ENCODE assay signal across 8 cellular contexts in genomic region chr6:141562181-141562800, GRCh38.
A peak's percentile ranks its signal among the peaks of the same experiment; 100 is the strongest.
DNase-seq lines count a peak whose midpoint lies in the region; ATAC-seq and TF ChIP-seq lines count a peak whose summit lies in the region.

No MANE protein-coding gene starts in this region.

- peak; percentile 26 for ATAC-seq in GM21786 (IDR thresholded peaks at IDR 0.05; ENCODE audit: unreplicated experiment)

- POLR2A ChIA-PET in RWPE1 (lab: Yijun Ruan, JAX; ENCODE audit: low non-redundant PET) = no interaction called here

- peak overlapping the region; percentile 70 to 71 for H3K27ac ChIP-seq in right atrium auricular region
- H3K27ac ChIP-seq in RWPE1 = no peak overlapping the region

- H3K4me1 ChIP-seq in right atrium auricular region = peaks cover 0 to 13% of the 10 kb centered on the region in 2 donors

- no peaks in the 10 kb centered on the region for H3K36me3 ChIP-seq in right atrium auricular region

- H3K9me3 ChIP-seq in right atrium auricular region = no peaks in the 10 kb centered on the region

- CTCF ChIA-PET in RWPE1 (lab: Yijun Ruan, JAX) = interaction anchor here (0.5 to 0.7 kb wide), 6 partner anchors 10 to 1354 kb away, joined by 3 to 7 read pairs (median 4); no protein-coding TSS in a partner anchor

- TF ChIP-seq CTCF in right atrium auricular region (IDR thresholded peaks at IDR 0.05) = no peak
- no peak for TF ChIP-seq CTCF in RWPE1 (conservative IDR thresholded peaks at IDR 0.05; ENCODE audit: low read depth)

- H3K4me3 ChIP-seq in right atrium auricular region = peak overlapping the region; percentile 9 to 41

- DNase-seq in GM03348 (ENCODE audit: low spot score) (peak; percentile 20), MV-4-11 (lab: John Stamatoyannopoulos, UW) (peak; percentile 4), right atrium auricular region (ENCODE audit: low spot score) (peak; percentile 59), renal cortical epithelial cell (ENCODE audit: low read depth) (peak; percentile 27), globus pallidus (ENCODE audit: low spot score) (no peak), RWPE1 (ENCODE audit: low spot score) (no peak)
- DNase-seq in activated T-cell treated with anti-CD3 and anti-CD28 coated beads, Interleukin-2, amount 50 U/mL, for 1 hour = peak; percentile 24

- no peaks in the 10 kb centered on the region for H3K27me3 ChIP-seq in right atrium auricular region

Comparison
In these comparisons a context has a peak if more than half of its experiments do, and no peak if none do; other contexts are left out.
1. DNase-seq: peak in GM03348 (single experiment), MV-4-11 (single experiment), activated T-cell treated with anti-CD3 and anti-CD28 coated beads, Interleukin-2, amount 50 U/mL, for 1 hour (single experiment), right atrium auricular region (single experiment) and renal cortical epithelial cell (single experiment); none in globus pallidus (single experiment) and RWPE1 (single experiment).